ENCODE assay signal across 22 cellular contexts in the genomic region with DNA sequence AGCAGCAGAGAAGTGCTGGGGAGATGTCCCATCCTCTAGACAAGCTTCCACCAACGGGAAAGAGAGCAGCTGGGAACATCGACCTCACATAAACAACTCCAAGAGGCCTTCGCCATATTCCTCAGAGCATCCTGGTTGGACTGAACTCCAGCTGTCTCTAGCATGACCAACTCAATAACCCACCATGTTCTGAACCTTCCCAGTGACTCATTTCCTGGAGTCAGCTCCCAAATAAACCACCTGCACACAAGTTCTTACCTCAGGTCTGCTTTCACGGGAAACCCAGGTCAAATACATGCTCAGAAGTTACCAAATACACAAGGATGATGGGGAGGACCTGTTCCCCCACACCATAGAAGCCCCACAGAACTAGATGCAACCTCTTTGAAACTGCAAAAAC.
A peak's percentile ranks its signal among the peaks of the same experiment; 100 is the strongest.
DNase-seq lines count a peak whose midpoint lies in the region; ATAC-seq, FAIRE-seq and TF ChIP-seq lines count a peak whose summit lies in the region.
"Had no signal": no experiment of that assay in that cellular context is flagged by ENCODE, and none has a peak within 500 bp of the region (broad histone marks: within the 10 kb centered on the region; RNA-seq: fewer than 3 reads in every experiment).

No MANE protein-coding gene starts in this region.

- H3K36me3 ChIP-seq in esophagus muscularis mucosa (no peaks in the 10 kb centered on the region), neuronal stem cell (replicated peaks in 1 of 2; ENCODE audit: control insufficient read depth in 2 of 2, insufficient read depth in 2 of 2, low read length in 2 of 2) (no peaks in the 10 kb centered on the region), small intestine (ENCODE audit: control insufficient read depth in 2 of 2, insufficient read depth in 2 of 2, low read length in 2 of 2) (no peaks in the 10 kb centered on the region)

- H3K27ac ChIP-seq in esophagus muscularis mucosa (replicated peaks in 1 of 4) = no peak overlapping the region
- H3K27ac ChIP-seq in neuronal stem cell (replicated peaks; ENCODE audit: low read length) = no peak overlapping the region
- no peak overlapping the region for H3K27ac ChIP-seq in small intestine (ENCODE audit: low read depth in 1 of 2, low read length in 1 of 2)
- no peak overlapping the region for H3K27ac ChIP-seq in RWPE1
- H3K27ac ChIP-seq: GM23248 had no signal

- CTCF ChIA-PET in RWPE1 (lab: Yijun Ruan, JAX) = no interaction called here

- H2BK5ac ChIP-seq in neuronal stem cell (ENCODE audit: low read length) = no peak overlapping the region

- DNase-seq in A172 (ENCODE audit: low spot score) (peak; percentile 14), Daoy (ENCODE audit: low read depth) (peak; percentile 29), esophagus muscularis mucosa (ENCODE audit: extremely low spot score) (peak; percentile 85), neuronal stem cell (ENCODE audit: low spot score) (no peak), small intestine (no peak), RWPE1 (ENCODE audit: low spot score) (no peak), Right ventricle myocardium inferior (ENCODE audit: missing footprints) (no peak), ureter (ENCODE audit: low spot score) (no peak)
- DNase-seq: 8988T; C1 segment of cervical spinal cord; Calu3; CD4-positive, alpha-beta memory T cell; COR-L47; DMS53; DMS79 treated with DMSO at 0.1 percent for 48 hours; EL; GDM1; GM23248; HCEC 1CT had no signal

- no peak for FAIRE-seq in small intestine (lab: Jason Lieb, UNC)
- FAIRE-seq: GM12878, GM19239, H1 had no signal

- H3K79me1 ChIP-seq in neuronal stem cell (ENCODE audit: low read depth, low read length) = no peaks in the 10 kb centered on the region

- no peaks in the 10 kb centered on the region for H3K4me1 ChIP-seq in esophagus muscularis mucosa
- H3K4me1 ChIP-seq in neuronal stem cell (ENCODE audit: control insufficient read depth in 2 of 2, insufficient read depth in 1 of 2, low read depth in 1 of 2, low read length in 2 of 2) = no peaks in the 10 kb centered on the region
- no peaks in the 10 kb centered on the region for H3K4me1 ChIP-seq in small intestine (ENCODE audit: control insufficient read depth in 2 of 2, insufficient read depth in 1 of 2, low read depth in 1 of 2, low read length in 1 of 2)

- peak overlapping the region; percentile 48 for H3K18ac ChIP-seq in neuronal stem cell (ENCODE audit: low read length)

- H2AFZ ChIP-seq in neuronal stem cell (ENCODE audit: low read length) = no peak overlapping the region
- H2AFZ ChIP-seq: GM23248 had no signal

- no peak overlapping the region for H3K14ac ChIP-seq in neuronal stem cell (ENCODE audit: low read length)

- no peak overlapping the region for H4K91ac ChIP-seq in neuronal stem cell (ENCODE audit: low read depth, low read length, poor library complexity)

- no peak overlapping the region for H2BK12ac ChIP-seq in neuronal stem cell (ENCODE audit: low read length)

- no peak overlapping the region for H4K8ac ChIP-seq in neuronal stem cell (ENCODE audit: low read depth, low read length)

- POLR2A ChIA-PET in RWPE1 (lab: Yijun Ruan, JAX; ENCODE audit: low non-redundant PET) = no interaction called here

- H3K4me3 ChIP-seq in esophagus muscularis mucosa (no peak overlapping the region), neuronal stem cell (ENCODE audit: low read length in 2 of 2) (no peak overlapping the region), small intestine (ENCODE audit: low read depth in 1 of 2, low read length in 2 of 2) (no peak overlapping the region)
- H3K4me3 ChIP-seq: GM12878, GM23248 had no signal

- 42% methylated on average over 3 of the region's 4 CpGs for WGBS in esophagus muscularis mucosa
- no CpG with 5 or more reads among the region's 4 CpGs for WGBS in neuronal stem cell (ENCODE audit: extremely low coverage in 2 of 2, insufficient read length in 2 of 2, insufficient replicate concordance in 1 of 2), 2 donors
- 59 to 73% (median 66%) methylated on average over 4 of the region's 4 CpGs for WGBS in small intestine, 3 donors

- intact Hi-C loops in esophagus muscularis mucosa (cut with DNase I) (no loop called here), Right ventricle myocardium inferior (cut with DNase I) (no loop called here)

- TF ChIP-seq POLR2A in esophagus muscularis mucosa (IDR thresholded peaks at IDR 0.05; ENCODE audit: low read depth) = no peak

- TF ChIP-seq CTCF in esophagus muscularis mucosa (IDR thresholded peaks at IDR 0.05) (no peak), RWPE1 (conservative IDR thresholded peaks at IDR 0.05; ENCODE audit: low read depth) (no peak)

- H3K9ac ChIP-seq in neuronal stem cell (ENCODE audit: low read depth, low read length, poor library complexity) = no peak overlapping the region
- H3K9ac ChIP-seq: GM23248 had no signal

- H3K9me3 ChIP-seq in esophagus muscularis mucosa (peaks cover 0 to 14% (median 0%) of the 10 kb centered on the region in 4 donors), neuronal stem cell (replicated peaks in 1 of 2; ENCODE audit: control insufficient read depth in 2 of 2, insufficient read depth in 1 of 2, low read depth in 1 of 2, low read length in 2 of 2) (no peaks in the 10 kb centered on the region), small intestine (ENCODE audit: control insufficient read depth, low read depth) (peaks cover 1% of the 10 kb centered on the region)

- no peak overlapping the region for H2BK120ac ChIP-seq in neuronal stem cell (ENCODE audit: low read depth, low read length)

- H3K4ac ChIP-seq in neuronal stem cell (ENCODE audit: low read length) = no peak overlapping the region

- ATAC-seq in Right ventricle myocardium inferior = no peak
- ATAC-seq: GM12878 had no signal

- TF ChIP-seq EP300 in esophagus muscularis mucosa (IDR thresholded peaks at IDR 0.05) = no peak

- H3K23ac ChIP-seq in neuronal stem cell (ENCODE audit: low read depth, low read length, poor library complexity) = no peak overlapping the region

- H3K4me2 ChIP-seq in neuronal stem cell (ENCODE audit: insufficient read depth, low read length, poor library complexity, severe bottlenecking) = no peak overlapping the region

- H2BK15ac ChIP-seq in neuronal stem cell (ENCODE audit: low read length) = no peak overlapping the region

- peaks cover 0 to 7% (median 0%) of the 10 kb centered on the region in 4 donors for H3K27me3 ChIP-seq in esophagus muscularis mucosa
- no peaks in the 10 kb centered on the region for H3K27me3 ChIP-seq in neuronal stem cell (ENCODE audit: control insufficient read depth in 3 of 3, insufficient read depth in 3 of 3, low read depth in 1 of 3, low read length in 3 of 3)
- no peaks in the 10 kb centered on the region for H3K27me3 ChIP-seq in small intestine (ENCODE audit: control insufficient read depth in 2 of 2, insufficient read depth in 2 of 2, low read length in 2 of 2)

- H2AK5ac ChIP-seq in neuronal stem cell (ENCODE audit: low read depth, low read length) = peak overlapping the region; percentile 10

Comparison
In these comparisons a context has a peak if more than half of its experiments do, and no peak if none do; other contexts are left out.
1. DNase-seq: peak in A172 (single experiment), Daoy (single experiment) and esophagus muscularis mucosa (single experiment); none in neuronal stem cell (single experiment), small intestine (single experiment), RWPE1 (single experiment), Right ventricle myocardium inferior (single experiment) and ureter (single experiment).